Comparison of ENCODE assay signal across 17 cellular contexts in the genomic region with DNA sequence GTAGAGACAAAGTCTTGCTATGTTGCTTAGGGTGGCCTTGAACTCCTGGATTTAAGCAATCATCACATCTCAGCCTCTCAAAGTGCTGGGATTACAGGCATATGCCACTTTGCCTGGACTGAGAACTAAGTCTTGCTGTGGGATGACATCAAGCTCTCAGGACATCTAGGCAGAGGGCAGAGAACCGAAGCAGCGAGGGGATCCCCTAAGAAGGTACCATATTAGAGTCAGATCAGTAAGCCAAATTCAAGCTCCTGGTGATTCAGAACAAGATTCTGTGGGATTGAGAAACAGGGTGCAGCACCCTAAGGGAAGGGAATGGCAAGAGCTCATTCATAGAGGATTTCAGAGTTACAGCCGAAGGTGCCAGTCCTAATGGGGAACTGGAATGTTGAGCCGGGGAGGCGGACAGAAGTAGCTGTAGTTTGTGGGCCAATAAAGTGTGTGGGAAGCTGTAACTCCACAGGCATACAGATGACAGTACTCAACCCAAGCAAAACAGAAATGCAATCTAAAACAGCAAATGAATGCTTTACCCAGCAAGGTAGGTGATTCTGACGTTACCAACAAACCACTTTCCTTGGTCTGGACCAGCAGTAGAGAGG.
"Had no signal": no experiment of that assay in that cellular context is flagged by ENCODE, and none has a peak within 500 bp of the region (broad histone marks: within the 10 kb centered on the region; RNA-seq: fewer than 3 reads in every experiment).

No MANE protein-coding gene starts in this region.

- ATAC-seq: gastrocnemius medialis, natural killer cell, pancreas, right cardiac atrium had no signal

- H3K4me3 ChIP-seq: coronary artery, gastrocnemius medialis, left ventricle myocardium inferior, lung, pancreas, smooth muscle cell, transverse colon had no signal

- H3K27me3 Mint-ChIP-seq: stimulated activated naive CD8-positive, alpha-beta T cell treated with anti-CD3 and anti-CD28 coated beads, Interleukin-15, Interleukin-2, amounts not matched to agents 100 ng/mL and 50 ng/mL, for 24 hours had no signal

- H3K27ac Mint-ChIP-seq: endodermal cell; natural killer cell; stimulated activated naive CD8-positive, alpha-beta T cell treated with anti-CD3 and anti-CD28 coated beads, Interleukin-15, Interleukin-2, amounts not matched to agents 100 ng/mL and 50 ng/mL, for 24 hours had no signal

- H3K4me3 Mint-ChIP-seq: endodermal cell; natural killer cell; stimulated activated naive CD8-positive, alpha-beta T cell treated with anti-CD3 and anti-CD28 coated beads, Interleukin-15, Interleukin-2, amounts not matched to agents 100 ng/mL and 50 ng/mL, for 24 hours had no signal

- H3K9me3 Mint-ChIP-seq: endodermal cell; natural killer cell; stimulated activated naive CD8-positive, alpha-beta T cell treated with anti-CD3 and anti-CD28 coated beads, Interleukin-15, Interleukin-2, amounts not matched to agents 100 ng/mL and 50 ng/mL, for 24 hours had no signal

- H3K36me3 ChIP-seq: gastrocnemius medialis, left ventricle myocardium inferior, pancreas, transverse colon had no signal

- H3K36me3 Mint-ChIP-seq: natural killer cell had no signal

- H3K4me1 ChIP-seq: pancreas had no signal

- H3K27me3 ChIP-seq: gastrocnemius medialis, pancreas, transverse colon had no signal

- H3K9me3 ChIP-seq: gastrocnemius medialis, left ventricle myocardium inferior, pancreas, transverse colon had no signal

- H3K27ac ChIP-seq: coronary artery, gastrocnemius medialis, left ventricle myocardium inferior, pancreas, transverse colon had no signal

- DNase-seq: caudate nucleus; effector CD4-positive, alpha-beta T cell; endodermal cell; gastrocnemius medialis; glutamatergic neuron; islet precursor cell; left ventricle myocardium inferior; natural killer cell; occipital lobe; pancreas; right cardiac atrium; stimulated activated CD4-positive, alpha-beta T cell treated with anti-CD3 and anti-CD28 coated beads, Interleukin-2, amount 100 ng/mL, for 48 hours; transverse colon had no signal
